In genomic region chr20:45963059-45964011, GRCh38 we compare ENCODE assay signal across 1 cellular context.
TF ChIP-seq lines count a peak whose summit lies in the region.

No MANE protein-coding gene starts in this region.

TF ChIP-seq in HCT116, 20 proteins besides CTCF, POLR2A, EP300 and RAD21:
- TF ChIP-seq EGR1 (IDR thresholded peaks at IDR 0.05; ENCODE audit: low read depth) (no peak), POLR2AphosphoS5 (IDR thresholded peaks at IDR 0.05; ENCODE audit: low read depth, low read length) (no peak), MAX (IDR thresholded peaks at IDR 0.05) (no peak), ZBTB33 (IDR thresholded peaks at IDR 0.05; ENCODE audit: extremely low read depth, insufficient replicate concordance, low read length) (no peak), JUND (IDR thresholded peaks at IDR 0.05) (no peak), ELF1 (IDR thresholded peaks at IDR 0.05; ENCODE audit: borderline replicate concordance, low read depth) (no peak), FOSL1 (IDR thresholded peaks at IDR 0.05; ENCODE audit: low read depth) (no peak), CEBPB (IDR thresholded peaks at IDR 0.05; ENCODE audit: low read depth) (no peak), YY1 (IDR thresholded peaks at IDR 0.05; ENCODE audit: extremely low read depth, insufficient replicate concordance, low read depth, low read length) (no peak), CBX3 (IDR thresholded peaks at IDR 0.05; ENCODE audit: low read depth) (no peak), ATF3 (IDR thresholded peaks at IDR 0.05) (no peak), SIN3A (IDR thresholded peaks at IDR 0.05; ENCODE audit: low read depth) (no peak), REST (IDR thresholded peaks at IDR 0.05; ENCODE audit: low read depth) (no peak), EZH2 (IDR thresholded peaks at IDR 0.05) (no peak), TCF7L2 (IDR thresholded peaks at IDR 0.05; ENCODE audit: borderline replicate concordance, extremely low read depth, insufficient read depth, insufficient read length) (no peak), ZNF274 (IDR thresholded peaks at IDR 0.05; ENCODE audit: low read depth, low read length) (no peak), EZH2phosphoT487 (IDR thresholded peaks at IDR 0.05; ENCODE audit: borderline replicate concordance) (no peak), ZFX (IDR thresholded peaks at IDR 0.05) (no peak)
